In genomic region chr4:41933997-41934812, GRCh38 we compare ENCODE assay signal across 1 cellular context.
TF ChIP-seq lines count a peak whose summit lies in the region.

No MANE protein-coding gene starts in this region.

TF ChIP-seq in HepG2, 621 proteins besides CTCF, POLR2A, EP300 and RAD21 (continued from another document and continues in another):
- TF ChIP-seq MNT (IDR thresholded peaks at IDR 0.05) (no peak), ZBTB25 (CRISPR knock-in tag; IDR thresholded peaks at IDR 0.05) (0 out of 2 replicates have a peak, but pooled peaks have one; percentile 0), ARHGAP35 (CRISPR knock-in tag; IDR thresholded peaks at IDR 0.05; ENCODE audit: borderline replicate concordance) (no peak), SNAPC4 (CRISPR knock-in tag; IDR thresholded peaks at IDR 0.05) (0 out of 2 replicates have a peak, but pooled peaks have one; percentile 12), SAP130 (CRISPR knock-in tag; IDR thresholded peaks at IDR 0.05; ENCODE audit: low read depth) (peak; percentile 41), ZNF367 (CRISPR knock-in tag; IDR thresholded peaks at IDR 0.05; ENCODE audit: borderline replicate concordance) (peak; percentile 58; the same call in 1 of the 2 replicates), REPIN1 (CRISPR knock-in tag; IDR thresholded peaks at IDR 0.05; ENCODE audit: borderline replicate concordance, low read depth) (peak; percentile 6; the same call in 1 of the 2 replicates), HNF1B (CRISPR knock-in tag; IDR thresholded peaks at IDR 0.05) (no peak), MYNN (CRISPR knock-in tag; IDR thresholded peaks at IDR 0.05; ENCODE audit: low read depth) (no peak), CBX2 (IDR thresholded peaks at IDR 0.05; ENCODE audit: low read depth, low read length) (no peak), CBX2 (CRISPR knock-in tag; IDR thresholded peaks at IDR 0.05; ENCODE audit: low read depth) (no peak), POLR2G (IDR thresholded peaks at IDR 0.05; ENCODE audit: low read depth, low read length) (peak; percentile 68), ZUFSP (CRISPR knock-in tag; IDR thresholded peaks at IDR 0.05; ENCODE audit: borderline replicate concordance) (no peak), KLF13 (CRISPR knock-in tag; IDR thresholded peaks at IDR 0.05) (no peak), MLLT10 (CRISPR knock-in tag; IDR thresholded peaks at IDR 0.05) (no peak), ZNF639 (CRISPR knock-in tag; conservative IDR thresholded peaks at IDR 0.05) (no peak), REXO4 (CRISPR knock-in tag; IDR thresholded peaks at IDR 0.05; ENCODE audit: borderline replicate concordance) (no peak), ZNF605 (CRISPR knock-in tag; IDR thresholded peaks at IDR 0.05) (0 out of 2 replicates have a peak, but pooled peaks have one; percentile 38), ZBTB38 (CRISPR knock-in tag; IDR thresholded peaks at IDR 0.05) (no peak), NFYC (CRISPR knock-in tag; IDR thresholded peaks at IDR 0.05) (peak; percentile 88), IRF2 (CRISPR knock-in tag; IDR thresholded peaks at IDR 0.05) (peak; percentile 85; the same call in 1 of the 2 replicates), BCLAF1 (IDR thresholded peaks at IDR 0.05) (no peak), TGIF2 (CRISPR knock-in tag; IDR thresholded peaks at IDR 0.05) (0 out of 2 replicates have a peak, but pooled peaks have one; percentile 15), ZNF235 (CRISPR knock-in tag; IDR thresholded peaks at IDR 0.05; ENCODE audit: borderline replicate concordance) (no peak), MIXL1 (CRISPR knock-in tag; IDR thresholded peaks at IDR 0.05) (peak; percentile 22; the same call in 1 of the 2 replicates), NRL (CRISPR knock-in tag; IDR thresholded peaks at IDR 0.05; ENCODE audit: borderline replicate concordance) (no peak), RFXAP (CRISPR knock-in tag; IDR thresholded peaks at IDR 0.05; ENCODE audit: borderline replicate concordance) (peak; percentile 93; the same call in 1 of the 2 replicates), NFATC3 (CRISPR knock-in tag; IDR thresholded peaks at IDR 0.05) (no peak), ZNF18 (CRISPR knock-in tag; IDR thresholded peaks at IDR 0.05; ENCODE audit: insufficient replicate concordance) (peak; percentile 38), ONECUT2 (CRISPR knock-in tag; IDR thresholded peaks at IDR 0.05) (no peak), BHLHE40 (IDR thresholded peaks at IDR 0.05; ENCODE audit: low read length) (no peak), FOXO4 (CRISPR knock-in tag; conservative IDR thresholded peaks at IDR 0.05) (no peak), KLF12 (CRISPR knock-in tag; IDR thresholded peaks at IDR 0.05; ENCODE audit: borderline replicate concordance) (0 out of 2 replicates have a peak, but pooled peaks have one; percentile 8), BRF2 (CRISPR knock-in tag; IDR thresholded peaks at IDR 0.05) (no peak), LCORL (IDR thresholded peaks at IDR 0.05) (peak; percentile 91), LCORL (CRISPR knock-in tag; IDR thresholded peaks at IDR 0.05) (peak; percentile 46; the same call in 1 of the 2 replicates)
